Comparison of ENCODE assay signal across 7 cellular contexts in the genomic region with DNA sequence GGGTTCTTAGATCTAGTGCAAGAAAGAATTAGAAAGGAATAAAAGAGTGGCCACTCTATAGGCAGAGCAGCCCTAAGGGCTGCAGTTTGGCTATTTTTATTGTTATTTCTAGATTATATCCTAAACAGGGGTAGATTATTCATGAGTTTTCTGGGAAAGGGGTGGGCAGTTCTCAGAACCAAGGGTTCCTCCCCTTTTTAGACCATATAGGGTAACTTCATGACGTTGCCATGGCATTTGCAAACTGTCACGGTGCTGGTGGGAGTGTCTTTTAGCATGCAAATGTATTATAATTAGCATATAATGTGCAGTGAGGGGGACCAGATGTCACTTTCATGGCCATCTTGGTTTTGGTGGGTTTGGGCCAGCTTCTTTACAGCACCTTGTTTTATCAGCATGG.
"Had no signal": no experiment of that assay in that cellular context is flagged by ENCODE, and none has a peak within 500 bp of the region (broad histone marks: within the 10 kb centered on the region; RNA-seq: fewer than 3 reads in every experiment).

No MANE protein-coding gene starts in this region.

- H2AFZ ChIP-seq: GM23338 had no signal

- H3K27ac ChIP-seq: HL-60, KMS-11 had no signal

- H3K4me3 ChIP-seq: GM23338 had no signal

- DNase-seq: H9, HCEC 1CT, KBM-7 had no signal

- ATAC-seq: GM23338, HepG2 had no signal

- H3K9ac ChIP-seq: KMS-11 had no signal

- H3K4me2 ChIP-seq: GM23338, KMS-11 had no signal
